In genomic region chr11:33699515-33700424, GRCh38 we compare ENCODE assay signal across 8 cellular contexts. TPM values are rescaled to one million over a fixed set of nuclear protein-coding genes. Genes with fewer than 3 reads are reported as not detected.
DNase-seq lines count a peak whose midpoint lies in the region; ATAC-seq, FAIRE-seq and TF ChIP-seq lines count a peak whose summit lies in the region.

No MANE protein-coding gene starts in this region.

- WGBS in HepG2 (ENCODE audit: low lambda C conversion rate): under 1% methylated on average over 20 of the region's 31 CpGs
- WGBS in tibial nerve, 2 donors: 45 to 53% methylated on average over 23 to 29 of the region's 31 CpGs

- H3K9ac ChIP-seq in HepG2 (ENCODE audit: insufficient read depth, low read depth, low read length): peak overlapping the region; percentile 67

- no peak overlapping the region for H2AFZ ChIP-seq in HepG2 (ENCODE audit: low read length)

- TF ChIP-seq CTCF in astrocyte of the spinal cord (IDR thresholded peaks at IDR 0.05; ENCODE audit: low read depth, low read length): no peak
- TF ChIP-seq CTCF in HepG2 (CRISPR knock-in tag; IDR thresholded peaks at IDR 0.05): 0 out of 2 replicates have a peak, but pooled peaks have one; percentile 11
- TF ChIP-seq CTCF in tibial nerve (IDR thresholded peaks at IDR 0.05): no peak

- DNase-seq in activated CD8-positive, alpha-beta memory T cell treated with anti-CD3 and anti-CD28 coated beads for 24 hours: peak; percentile 62
- no peak for DNase-seq in activated CD8-positive, alpha-beta memory T cell treated with anti-CD3 and anti-CD28 coated beads, Interleukin-2, amount 50 U/mL, for 48 hours
- DNase-seq in astrocyte of the spinal cord (ENCODE audit: low read depth, low spot score): no peak
- DNase-seq in HepG2 (ENCODE audit: low spot score): peak; percentile 94
- DNase-seq in tibial nerve (ENCODE audit: low spot score in 2 of 2): no peak
- no peak for DNase-seq in RCC 7860 (ENCODE audit: low spot score)
- DNase-seq in SW480 (ENCODE audit: low spot score): no peak

- H3K9me3 ChIP-seq in HepG2 (ENCODE audit: low read length): no peaks in the 10 kb centered on the region
- H3K9me3 ChIP-seq in tibial nerve: no peaks in the 10 kb centered on the region

- H3K4me3 ChIP-seq in astrocyte of the spinal cord (ENCODE audit: low read depth, low read length) (peak overlapping the region; percentile 49), HepG2 (replicated peaks in 1 of 3; ENCODE audit: insufficient read depth in 1 of 3, low read depth in 2 of 3, low read length in 3 of 3) (peak overlapping the region; percentile 64 to 77 (median 75)), tibial nerve (peak overlapping the region; percentile 28 to 59 (median 46))

- H3K27me3 ChIP-seq in HepG2 (ENCODE audit: control insufficient read depth in 1 of 2, insufficient read depth in 2 of 2, low read length in 2 of 2): no peaks in the 10 kb centered on the region
- no peaks in the 10 kb centered on the region for H3K27me3 ChIP-seq in tibial nerve

- FAIRE-seq in HepG2 (lab: Jason Lieb, UNC) (peak; percentile 93), RCC 7860 (lab: Jason Lieb, UNC) (no peak)

- peak overlapping the region; percentile 91 for H3K4me2 ChIP-seq in HepG2 (ENCODE audit: low read depth, low read length)

- TSS peak; percentile 74 for BruUV-seq in HepG2 (replicated peaks; lab: Mats Ljungman, UMichigan)

- H3K79me2 ChIP-seq in HepG2 (ENCODE audit: insufficient read depth, low read length): no peaks in the 10 kb centered on the region

- TF ChIP-seq POLR2A in HepG2 (IDR thresholded peaks at IDR 0.05; ENCODE audit: insufficient read depth in 1 of 2, low read depth in 2 of 2, low read length in 2 of 2) (peak; percentile 73 to 87), tibial nerve (IDR thresholded peaks at IDR 0.05) (no peak), GM18505 (IDR thresholded peaks at IDR 0.05; ENCODE audit: borderline replicate concordance, extremely low read depth, insufficient read depth, insufficient read length) (no peak)

- no peaks in the 10 kb centered on the region; the same call in 1 of the 2 replicates for H4K20me1 ChIP-seq in HepG2 (ENCODE audit: insufficient read depth, low read length)

- peaks cover 87% of the 10 kb centered on the region for H3K4me1 ChIP-seq in HepG2 (ENCODE audit: insufficient read depth, low read length)
- H3K4me1 ChIP-seq in tibial nerve: peaks cover 3 to 63% (median 44%) of the 10 kb centered on the region in 4 donors

- ATAC-seq in HepG2: peak; percentile 79
- ATAC-seq in GM18505 (IDR thresholded peaks at IDR 0.05; ENCODE audit: unreplicated experiment): no peak

- TF ChIP-seq RAD21 in HepG2 (CRISPR knock-in tag; IDR thresholded peaks at IDR 0.05): no peak

- peak overlapping the region; percentile 97 for H3K27ac ChIP-seq in HepG2 (ENCODE audit: extremely low read length, insufficient read depth, low read length)
- peak overlapping the region; percentile 70 to 88 (median 82) for H3K27ac ChIP-seq in tibial nerve

- in situ Hi-C loops in astrocyte of the spinal cord (cut with HindIII; ENCODE audit: low sequenced_read_pairs): no loop called here
- in situ Hi-C loops in HepG2 (cut with HindIII; ENCODE audit: extremely low pct_ligation_motif_present, low pct_unique_long_range_greater_than_20kb): no loop called here

- H3K36me3 ChIP-seq in HepG2 (replicated peaks in 1 of 2; ENCODE audit: control insufficient read depth in 1 of 2, insufficient read depth in 2 of 2, low read length in 2 of 2) (no peaks in the 10 kb centered on the region), tibial nerve (no peaks in the 10 kb centered on the region)

- POLR2A ChIA-PET in HepG2 (lab: Yijun Ruan, JAX): interaction anchor here (0.7 to 4.4 kb wide), 12 partner anchors 9 to 74 kb away, joined by 3 to 81 read pairs (median 5); partner anchors contain the start of genes CD59 and FBXO3

- intact Hi-C loops in HepG2 (cut with micrococcal nuclease; ENCODE audit: unreplicated experiment): loop anchor here (10.0 kb wide), 1 partner anchor 435 kb away; no protein-coding TSS in a partner anchor

- TF ChIP-seq EP300 in HepG2 (IDR thresholded peaks at IDR 0.05; ENCODE audit: low read depth in 2 of 2, low read length in 2 of 2): peak; percentile 90
- peak; percentile 83 for TF ChIP-seq EP300 in HepG2 (CRISPR knock-in tag; IDR thresholded peaks at IDR 0.05; ENCODE audit: borderline replicate concordance)
- no peak for TF ChIP-seq EP300 in tibial nerve (IDR thresholded peaks at IDR 0.05)

- CTCF ChIA-PET in HepG2 (lab: Yijun Ruan, JAX; ENCODE audit: low intra/inter-chr PET ratio, low total read pairs): no interaction called here

TF ChIP-seq in HepG2, 621 proteins besides CTCF, POLR2A, EP300 and RAD21 (continues in another document):
- TF ChIP-seq GRHL1 (CRISPR knock-in tag; conservative IDR thresholded peaks at IDR 0.05) (no peak), ZNF761 (CRISPR knock-in tag; conservative IDR thresholded peaks at IDR 0.05) (no peak; the same call in 1 of the 2 replicates), TP53 (CRISPR knock-in tag; conservative IDR thresholded peaks at IDR 0.05) (0 out of 2 replicates have a peak, but pooled peaks have one; percentile 14), BCL6 (CRISPR knock-in tag; IDR thresholded peaks at IDR 0.05) (peak; percentile 66), ZNF777 (CRISPR knock-in tag; IDR thresholded peaks at IDR 0.05) (peak; percentile 51; the same call in 1 of the 2 replicates), FOXA1 (IDR thresholded peaks at IDR 0.05) (no peak), FOXA1 (CRISPR knock-in tag; IDR thresholded peaks at IDR 0.05) (0 out of 2 replicates have a peak, but pooled peaks have one; percentile 12)

RNA-seq across cellular contexts. Expression of gene C11orf91, which starts 0.9 kb away (rescaled TPM):
- total RNA-seq in HepG2 (2016; rRNA removed; fragmentation: Illumina TruSeq; extraction: Trizol) (0.35 TPM in 1 of 2 replicates, not detected in the other), tibial nerve (not detected)
- total RNA-seq in HepG2 (2016; cell fraction: cytosol; rRNA removed; fragmentation: Illumina TruSeq; extraction: Trizol; ENCODE audit: low read depth): 0.71 TPM in 1 of 2 replicates, not detected in the other
- total RNA-seq in HepG2 (2016; cell fraction: insoluble cytoplasmic fraction; rRNA removed; fragmentation: Illumina TruSeq; extraction: Trizol): not detected in 2 replicates
- 0.31 and 0.48 TPM in 2 replicates for total RNA-seq in HepG2 (2016; cell fraction: membrane; rRNA removed; fragmentation: Illumina TruSeq; extraction: Trizol)
- total RNA-seq in HepG2 (2016; cell fraction: nucleus; rRNA removed; fragmentation: Illumina TruSeq; extraction: Trizol): not detected in 2 replicates
- polyA plus RNA-seq in HepG2 (2011; rRNA removed): not detected in 2 replicates
- not detected in 2 replicates for polyA plus RNA-seq in HepG2 (2011; cell fraction: cytosol; rRNA removed)
- polyA plus RNA-seq in HepG2 (2011; cell fraction: nucleus; rRNA removed): 0.19 TPM in 1 of 2 replicates, not detected in the other
- polyA plus RNA-seq in HepG2 (2012): 0.24 TPM in 1 of 2 replicates, not detected in the other
- 0.69 and 0.77 TPM in 2 replicates for polyA plus RNA-seq in HepG2 (2016; cell fraction: cytosol; fragmentation: Illumina TruSeq; extraction: Trizol; ENCODE audit: low read depth)
- polyA plus RNA-seq in HepG2 (2016; cell fraction: insoluble cytoplasmic fraction; fragmentation: Illumina TruSeq; extraction: Trizol; ENCODE audit: low read depth): not detected in 2 replicates
- 0.62 and 1.2 TPM in 2 replicates for polyA plus RNA-seq in HepG2 (2016; cell fraction: membrane; fragmentation: Illumina TruSeq; extraction: Trizol; ENCODE audit: low read depth)
- polyA plus RNA-seq in HepG2 (2016; cell fraction: nucleus; fragmentation: Illumina TruSeq; extraction: Trizol; ENCODE audit: insufficient read depth, low read depth): not detected in 2 replicates
- not detected in 2 replicates for polyA minus RNA-seq in HepG2 (2011; rRNA and poly(A)+ RNA removed; ENCODE audit: low replicate concordance)
- polyA minus RNA-seq in HepG2 (2011; cell fraction: cytosol; rRNA and poly(A)+ RNA removed): not detected in 2 replicates
- polyA minus RNA-seq in HepG2 (2011; cell fraction: nucleus; rRNA and poly(A)+ RNA removed): 1.3 TPM in 1 of 2 replicates, not detected in the other

RNA-seq across cellular contexts. Expression of gene CD59, which starts 36.5 kb away (rescaled TPM):
- total RNA-seq in HepG2 (2016; rRNA removed; fragmentation: Illumina TruSeq; extraction: Trizol): 184 and 289 TPM in 2 replicates
- 17.9 and 18.3 TPM in 2 replicates for total RNA-seq in HepG2 (2016; cell fraction: cytosol; rRNA removed; fragmentation: Illumina TruSeq; extraction: Trizol; ENCODE audit: low read depth)
- total RNA-seq in HepG2 (2016; cell fraction: insoluble cytoplasmic fraction; rRNA removed; fragmentation: Illumina TruSeq; extraction: Trizol): 187 and 287 TPM in 2 replicates
- total RNA-seq in HepG2 (2016; cell fraction: membrane; rRNA removed; fragmentation: Illumina TruSeq; extraction: Trizol): 57.6 and 59.8 TPM in 2 replicates
- 207 and 235 TPM in 2 replicates for total RNA-seq in HepG2 (2016; cell fraction: nucleus; rRNA removed; fragmentation: Illumina TruSeq; extraction: Trizol)
- polyA plus RNA-seq in HepG2 (2011; rRNA removed): 127 and 132 TPM in 2 replicates
- polyA plus RNA-seq in HepG2 (2011; cell fraction: cytosol; rRNA removed): 79.2 and 136 TPM in 2 replicates
- polyA plus RNA-seq in HepG2 (2011; cell fraction: nucleus; rRNA removed): 35.8 and 50.3 TPM in 2 replicates
- 99.3 and 122 TPM in 2 replicates for polyA plus RNA-seq in HepG2 (2012)
- 34.0 and 44.2 TPM in 2 replicates for polyA plus RNA-seq in HepG2 (2016; cell fraction: cytosol; fragmentation: Illumina TruSeq; extraction: Trizol; ENCODE audit: low read depth)
- polyA plus RNA-seq in HepG2 (2016; cell fraction: insoluble cytoplasmic fraction; fragmentation: Illumina TruSeq; extraction: Trizol; ENCODE audit: low read depth): 136 and 153 TPM in 2 replicates
- 35.5 and 37.5 TPM in 2 replicates for polyA plus RNA-seq in HepG2 (2016; cell fraction: membrane; fragmentation: Illumina TruSeq; extraction: Trizol; ENCODE audit: low read depth)
- 257 and 263 TPM in 2 replicates for polyA plus RNA-seq in HepG2 (2016; cell fraction: nucleus; fragmentation: Illumina TruSeq; extraction: Trizol; ENCODE audit: insufficient read depth, low read depth)
- 118 and 499 TPM in 2 replicates for polyA minus RNA-seq in HepG2 (2011; rRNA and poly(A)+ RNA removed; ENCODE audit: low replicate concordance)
- polyA minus RNA-seq in HepG2 (2011; cell fraction: cytosol; rRNA and poly(A)+ RNA removed): 42.6 and 62.0 TPM in 2 replicates
- 31.4 and 43.6 TPM in 2 replicates for polyA minus RNA-seq in HepG2 (2011; cell fraction: nucleus; rRNA and poly(A)+ RNA removed)
- 100 to 1,000 TPM; 190 to 448 (median 302) TPM for total RNA-seq in tibial nerve

Comparison
In these comparisons a context has a peak if more than half of its experiments do, and no peak if none do; other contexts are left out.
1. DNase-seq: peak in activated CD8-positive, alpha-beta memory T cell treated with anti-CD3 and anti-CD28 coated beads for 24 hours (single experiment) and HepG2 (single experiment); none in activated CD8-positive, alpha-beta memory T cell treated with anti-CD3 and anti-CD28 coated beads, Interleukin-2, amount 50 U/mL, for 48 hours (single experiment), astrocyte of the spinal cord (single experiment), tibial nerve (0 of 2), RCC 7860 (single experiment) and SW480 (single experiment).
2. POLR2A ChIP-seq: peak in HepG2 (2 of 2); none in tibial nerve (0 of 2) and GM18505 (single experiment).
3. Peak in every context shown above with its lines, with median percentiles within 50 percentile points of each other: H3K4me3 ChIP-seq.